Comparison of ENCODE assay signal across 14 cellular contexts in the genomic region with DNA sequence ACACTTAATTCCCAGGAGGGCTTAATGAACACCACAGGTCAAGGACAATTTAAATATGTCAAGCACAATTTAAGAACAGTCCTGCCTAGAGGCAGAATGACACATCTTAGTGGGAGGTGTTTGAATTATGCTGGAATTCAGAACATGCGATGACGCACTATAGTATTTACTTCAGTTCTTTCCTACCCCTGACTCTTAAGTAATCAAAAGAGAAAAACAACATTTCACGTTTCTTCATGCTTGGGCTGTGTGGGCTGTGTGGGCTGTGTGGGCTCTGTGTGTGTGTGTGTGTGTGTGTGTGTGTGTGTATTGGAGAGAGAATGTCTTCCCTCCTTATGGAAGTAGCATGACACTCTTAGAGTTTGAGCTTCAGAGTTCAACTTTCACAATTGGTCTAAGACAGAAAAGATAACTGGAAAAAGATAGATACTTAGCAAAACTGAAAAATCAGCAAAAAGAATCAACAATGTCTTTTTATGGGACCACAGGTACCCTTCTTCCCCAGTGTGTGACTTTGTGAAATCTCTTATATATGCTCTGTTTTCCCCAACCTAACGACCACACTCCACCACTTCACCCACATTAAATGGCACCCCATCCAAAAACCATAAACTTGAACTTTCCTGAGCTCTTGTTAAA. TPM values are rescaled to one million over a fixed set of nuclear protein-coding genes. Genes with fewer than 3 reads are reported as not detected.
DNase-seq lines count a peak whose midpoint lies in the region; ATAC-seq and TF ChIP-seq lines count a peak whose summit lies in the region.
"Had no signal": no experiment of that assay in that cellular context is flagged by ENCODE, and none has a peak within 500 bp of the region (broad histone marks: within the 10 kb centered on the region; RNA-seq: fewer than 3 reads in every experiment).

No MANE protein-coding gene starts in this region.

- no peaks in the 10 kb centered on the region for H3K9me3 Mint-ChIP-seq in activated CD8-positive, alpha-beta T cell treated with anti-CD3 and anti-CD28 coated beads for 36 hours

- no peak for ATAC-seq in activated CD8-positive, alpha-beta T cell treated with anti-CD3 and anti-CD28 coated beads for 36 hours
- ATAC-seq: T-helper 17 cell had no signal

- intact Hi-C loops in activated CD8-positive, alpha-beta T cell treated with anti-CD3 and anti-CD28 coated beads for 36 hours (cut with micrococcal nuclease): no loop called here

- DNase-seq in AG04449 (ENCODE audit: low read depth, low spot score): peak; percentile 92
- peak; percentile 6 for DNase-seq in NCI-H69 (lab: John Stamatoyannopoulos, UW)
- no peak for DNase-seq in activated CD4-positive, alpha-beta T cell treated with anti-CD3 and anti-CD28 coated beads for 48 hours
- no peak for DNase-seq in stimulated activated CD8-positive, alpha-beta memory T cell treated with anti-CD3 and anti-CD28 coated beads, Interleukin-4, amount 100 ng/mL, for 48 hours
- no peak for DNase-seq in erythroblast (lab: John Stamatoyannopoulos, UW)
- no peak for DNase-seq in activated CD8-positive, alpha-beta T cell treated with anti-CD3 and anti-CD28 coated beads for 36 hours
- DNase-seq: activated gamma-delta T cell treated with Interleukin-2 at 50 U/mL for 16 hours, C1 segment of cervical spinal cord, hippocampal formation, NCI-H1105 treated with DMSO at 0.1 percent for 48 hours, posterior cingulate gyrus, T-helper 17 cell had no signal

- H3K4me3 ChIP-seq in AG04449 (ENCODE audit: low read depth, low read length): no peak overlapping the region
- H3K4me3 ChIP-seq in duodenal mucosa (ENCODE audit: low read depth in 1 of 2, low read length in 2 of 2): no peak overlapping the region
- H3K4me3 ChIP-seq in mesodermal cell (ENCODE audit: extremely low read depth, insufficient read depth, low read length, poor library complexity, severe bottlenecking): no peak overlapping the region

- H3K4me1 Mint-ChIP-seq in activated CD8-positive, alpha-beta T cell treated with anti-CD3 and anti-CD28 coated beads for 36 hours (ENCODE audit: low read depth): no peaks in the 10 kb centered on the region

- no peak overlapping the region for H3K4me3 Mint-ChIP-seq in activated CD8-positive, alpha-beta T cell treated with anti-CD3 and anti-CD28 coated beads for 36 hours
- H3K4me3 Mint-ChIP-seq: T-helper 17 cell had no signal

- no peak for TF ChIP-seq POLR2A in erythroblast (IDR thresholded peaks at IDR 0.05; ENCODE audit: low read length)

- CTCF ChIA-PET in AG04449 (lab: Yijun Ruan, JAX): interaction anchor here (1.0 kb wide), 1 partner anchor 11 kb away, joined by 3 read pairs; no protein-coding TSS in a partner anchor
- CTCF ChIA-PET in activated CD8-positive, alpha-beta T cell treated with anti-CD3 and anti-CD28 coated beads for 36 hours (lab: Charles Lee): interaction anchor here (1.1 kb wide), 1 partner anchor 21 kb away, joined by 3 read pairs; no protein-coding TSS in a partner anchor

- H3K27me3 Mint-ChIP-seq in activated CD8-positive, alpha-beta T cell treated with anti-CD3 and anti-CD28 coated beads for 36 hours: no peaks in the 10 kb centered on the region

- no peak overlapping the region for H3K27ac Mint-ChIP-seq in activated CD8-positive, alpha-beta T cell treated with anti-CD3 and anti-CD28 coated beads for 36 hours
- H3K27ac Mint-ChIP-seq: T-helper 17 cell had no signal

- H3K36me3 ChIP-seq in duodenal mucosa (ENCODE audit: control insufficient read depth in 1 of 2, insufficient read depth in 2 of 2, low read length in 2 of 2) (no peaks in the 10 kb centered on the region), mesodermal cell (ENCODE audit: control insufficient read depth, insufficient read depth, low read length) (no peaks in the 10 kb centered on the region)

- H3K9ac ChIP-seq in duodenal mucosa (ENCODE audit: low read depth in 1 of 2, low read length in 2 of 2): no peak overlapping the region

- TF ChIP-seq CTCF in AG04449 (IDR thresholded peaks at IDR 0.05; ENCODE audit: insufficient read depth, low read length, missing control alignments): no peak
- TF ChIP-seq CTCF in activated CD8-positive, alpha-beta T cell treated with anti-CD3 and anti-CD28 coated beads for 36 hours (IDR thresholded peaks at IDR 0.05): no peak

- POLR2A ChIA-PET in AG04449 (lab: Yijun Ruan, JAX): interaction anchor here (0.6 kb wide), 3 partner anchors 19 to 309 kb away, joined by 3 read pairs; no protein-coding TSS in a partner anchor
- POLR2A ChIA-PET in activated CD8-positive, alpha-beta T cell treated with anti-CD3 and anti-CD28 coated beads for 36 hours (lab: Charles Lee): no interaction called here

- H3K9me3 ChIP-seq in duodenal mucosa (ENCODE audit: control insufficient read depth in 1 of 2, low read length in 2 of 2) (no peaks in the 10 kb centered on the region), mesodermal cell (ENCODE audit: control insufficient read depth, low read length) (peaks cover 4% of the 10 kb centered on the region)

- H3K27ac ChIP-seq in duodenal mucosa (ENCODE audit: low read depth, low read length) (peak overlapping the region; percentile 23), mesodermal cell (ENCODE audit: low read depth, low read length, severe bottlenecking) (peak overlapping the region; percentile 18)

- WGBS in mesodermal cell (ENCODE audit: insufficient coverage in 2 of 2), 2 experiments: 100% methylated on average over 1 of the region's 4 CpGs; no CpG with 5 or more reads in 1 of the 2 experiments

- H3K27me3 ChIP-seq in duodenal mucosa (ENCODE audit: control insufficient read depth in 1 of 2, insufficient read depth in 2 of 2, low read length in 2 of 2): no peaks in the 10 kb centered on the region

- H3K36me3 Mint-ChIP-seq in activated CD8-positive, alpha-beta T cell treated with anti-CD3 and anti-CD28 coated beads for 36 hours (ENCODE audit: low read depth): no peaks in the 10 kb centered on the region

- H3K4me1 ChIP-seq in duodenal mucosa (ENCODE audit: control insufficient read depth in 1 of 2, insufficient read depth in 2 of 2, low read length in 2 of 2) (no peaks in the 10 kb centered on the region), mesodermal cell (ENCODE audit: control insufficient read depth, insufficient read depth, low read length, poor library complexity, severe bottlenecking) (peaks cover 11% of the 10 kb centered on the region)

RNA-seq across cellular contexts. Expression of gene CABCOCO1, which starts 33.7 kb away (rescaled TPM):
- polyA plus RNA-seq in mesodermal cell (2013, experiment 1 of 2): 1.4 TPM
- polyA plus RNA-seq in mesodermal cell (2013, experiment 2 of 2): 1.4 TPM
- total RNA-seq in activated CD8-positive, alpha-beta T cell treated with anti-CD3 and anti-CD28 coated beads for 36 hours: not detected
- total RNA-seq: T-helper 17 cell had no signal

Comparison
In these comparisons a context has a peak if more than half of its experiments do, and no peak if none do; other contexts are left out.
1. DNase-seq: peak in AG04449 (single experiment) and NCI-H69 (single experiment); none in activated CD4-positive, alpha-beta T cell treated with anti-CD3 and anti-CD28 coated beads for 48 hours (single experiment), stimulated activated CD8-positive, alpha-beta memory T cell treated with anti-CD3 and anti-CD28 coated beads, Interleukin-4, amount 100 ng/mL, for 48 hours (single experiment), erythroblast (0 of 2) and activated CD8-positive, alpha-beta T cell treated with anti-CD3 and anti-CD28 coated beads for 36 hours (single experiment).